Comparison of ENCODE assay signal across 8 cellular contexts in the genomic region with DNA sequence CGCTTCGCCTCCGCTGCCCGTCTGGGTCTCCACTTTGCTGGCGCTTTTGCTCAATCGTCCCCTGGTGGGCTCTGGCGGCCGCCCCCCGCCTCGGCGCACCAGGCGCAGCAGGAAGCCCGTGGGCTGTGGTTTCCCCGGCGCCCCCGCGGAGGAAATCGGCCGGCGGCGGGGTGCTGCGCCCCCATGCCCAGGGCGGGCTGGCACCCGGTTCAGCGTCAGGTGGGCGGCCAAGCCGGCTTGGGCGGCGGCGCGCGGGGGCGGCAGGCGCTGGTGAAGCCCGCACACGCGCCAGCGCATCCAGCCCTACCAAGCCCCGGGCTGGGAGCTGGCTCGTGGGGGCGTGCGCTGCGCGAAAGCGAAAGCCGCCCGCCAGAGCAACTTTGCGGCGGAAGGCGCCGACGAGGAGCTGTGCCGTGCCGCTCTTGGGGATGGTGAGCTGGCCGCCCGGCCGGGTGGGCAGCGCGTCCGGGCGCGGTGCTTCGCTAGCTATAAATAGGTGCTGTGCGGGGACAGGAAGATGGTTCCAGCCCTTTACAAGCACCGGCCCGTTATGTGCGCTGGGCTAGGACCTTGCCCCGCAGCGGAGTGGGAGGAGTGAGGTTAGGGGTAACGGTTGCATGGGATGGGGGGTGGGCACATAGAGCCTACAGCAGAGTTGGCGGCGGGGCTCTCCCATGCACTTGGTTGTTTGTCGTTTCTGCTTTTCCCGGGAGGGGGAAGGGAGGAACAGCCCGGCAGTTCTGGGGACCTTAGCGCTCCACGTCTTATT. TPM values are rescaled to one million over a fixed set of nuclear protein-coding genes. Genes with fewer than 3 reads are reported as not detected.
A peak's percentile ranks its signal among the peaks of the same experiment; 100 is the strongest.
DNase-seq lines count a peak whose midpoint lies in the region; ATAC-seq and TF ChIP-seq lines count a peak whose summit lies in the region.

No MANE protein-coding gene starts in this region.

- H3K27ac Mint-ChIP-seq in dendritic cell treated with granulocyte-macrophage colony-stimulating factor and Interleukin-4, amounts not matched to agents 40 ng/mL and 50 ng/mL, for 4 days: peak overlapping the region; percentile 64

- peaks cover 42% of the 10 kb centered on the region for H3K36me3 Mint-ChIP-seq in dendritic cell treated with granulocyte-macrophage colony-stimulating factor and Interleukin-4, amounts not matched to agents 40 ng/mL and 50 ng/mL, for 4 days (ENCODE audit: low read depth)

- H3K36me3 ChIP-seq in BE2C (no peaks in the 10 kb centered on the region), mesenchymal stem cell (ENCODE audit: control insufficient read depth in 1 of 2, insufficient read depth in 2 of 2, low read depth in 1 of 2, low read length in 2 of 2) (peaks cover 11 to 24% of the 10 kb centered on the region in 2 experiments)

- 2% methylated on average over 68 of the region's 77 CpGs for WGBS in mesenchymal stem cell

- no peaks in the 10 kb centered on the region for H3K9me3 ChIP-seq in BE2C
- no peaks in the 10 kb centered on the region for H3K9me3 ChIP-seq in mesenchymal stem cell (ENCODE audit: control insufficient read depth, low read length)

- H3K79me1 ChIP-seq in mesenchymal stem cell (replicated peaks; ENCODE audit: low read length, poor library complexity, severe bottlenecking): peaks cover 28% of the 10 kb centered on the region

- no peak overlapping the region for H3K27ac ChIP-seq in mesenchymal stem cell (ENCODE audit: low read length, poor library complexity, severe bottlenecking)

- H2AFZ ChIP-seq in mesenchymal stem cell (ENCODE audit: low read depth, low read length): no peak overlapping the region

- peak overlapping the region in 1 of 2 experiments; percentile 96 for H3K14ac ChIP-seq in mesenchymal stem cell (ENCODE audit: low read length in 2 of 2)

- DNase-seq in BE2C (peak; percentile 66), KG1 (lab: John Stamatoyannopoulos, UW) (peak; percentile 71), mesenchymal stem cell (peak; percentile 76)
- DNase-seq in activated CD4-positive, alpha-beta T cell treated with anti-CD3 and anti-CD28 coated beads for 48 hours: peak; percentile 75
- peak; percentile 57 for DNase-seq in stimulated activated CD8-positive, alpha-beta memory T cell treated with anti-CD3 and anti-CD28 coated beads, Interleukin-4, amount 100 ng/mL, for 24 hours (ENCODE audit: low read depth)

- H2BK5ac ChIP-seq in mesenchymal stem cell (ENCODE audit: low read depth, low read length, poor library complexity, severe bottlenecking): no peak overlapping the region

- H3K9me3 Mint-ChIP-seq in dendritic cell treated with granulocyte-macrophage colony-stimulating factor and Interleukin-4, amounts not matched to agents 40 ng/mL and 50 ng/mL, for 4 days: no peaks in the 10 kb centered on the region

- no peaks in the 10 kb centered on the region for H3K27me3 Mint-ChIP-seq in dendritic cell treated with granulocyte-macrophage colony-stimulating factor and Interleukin-4, amounts not matched to agents 40 ng/mL and 50 ng/mL, for 4 days

- peak overlapping the region in 1 of 2 experiments; percentile 86 for H3K23ac ChIP-seq in mesenchymal stem cell (ENCODE audit: low read length in 2 of 2)

- peak overlapping the region; percentile 6 to 85 for H2BK12ac ChIP-seq in mesenchymal stem cell (ENCODE audit: low read length in 2 of 2)

- H3K4me3 Mint-ChIP-seq in dendritic cell treated with granulocyte-macrophage colony-stimulating factor and Interleukin-4, amounts not matched to agents 40 ng/mL and 50 ng/mL, for 4 days: peak overlapping the region; percentile 87

- peak overlapping the region; percentile 29 for H2BK120ac ChIP-seq in mesenchymal stem cell (ENCODE audit: low read depth, low read length)

- H3K4me1 ChIP-seq in BE2C: peaks cover 9% of the 10 kb centered on the region
- H3K4me1 ChIP-seq in mesenchymal stem cell (ENCODE audit: control insufficient read depth, insufficient read depth, low read depth, low read length): peaks cover 38% of the 10 kb centered on the region

- peak overlapping the region; percentile 62 for H4K91ac ChIP-seq in mesenchymal stem cell (ENCODE audit: low read length)

- intact Hi-C loops in dendritic cell treated with granulocyte-macrophage colony-stimulating factor and Interleukin-4, amounts not matched to agents 40 ng/mL and 50 ng/mL, for 4 days (cut with micrococcal nuclease): no loop called here

- H3K4me2 ChIP-seq in mesenchymal stem cell (ENCODE audit: low read length, poor library complexity, severe bottlenecking): peak overlapping the region; percentile 98

- TF ChIP-seq CTCF in BE2C (IDR thresholded peaks at IDR 0.05; ENCODE audit: low read depth, low read length): no peak

- H3K18ac ChIP-seq in mesenchymal stem cell (ENCODE audit: low read depth in 1 of 2, low read length in 2 of 2): peak overlapping the region; percentile 89 to 99

- H4K8ac ChIP-seq in mesenchymal stem cell (ENCODE audit: low read length): peak overlapping the region; percentile 69

- H3K27me3 ChIP-seq in BE2C (no peaks in the 10 kb centered on the region), mesenchymal stem cell (ENCODE audit: control insufficient read depth in 1 of 2, insufficient read depth in 1 of 2, low read length in 2 of 2) (no peaks in the 10 kb centered on the region)

- H2AK5ac ChIP-seq in mesenchymal stem cell (ENCODE audit: low read length, severe bottlenecking): no peak overlapping the region

- H3K4me3 ChIP-seq in BE2C (ENCODE audit: low read depth, low read length) (peak overlapping the region; percentile 60), mesenchymal stem cell (ENCODE audit: insufficient read depth in 1 of 2, low read depth in 1 of 2, low read length in 2 of 2) (peak overlapping the region; percentile 71 to 96)

- ATAC-seq in GM19397 (IDR thresholded peaks at IDR 0.05; ENCODE audit: unreplicated experiment): peak; percentile 36
- no peak for ATAC-seq in HG03565 (IDR thresholded peaks at IDR 0.05; ENCODE audit: unreplicated experiment)

- H3K4ac ChIP-seq in mesenchymal stem cell (ENCODE audit: low read depth in 1 of 2, low read length in 2 of 2): peak overlapping the region; percentile 83 to 98

- H2BK15ac ChIP-seq in mesenchymal stem cell (ENCODE audit: low read depth, poor library complexity, severe bottlenecking): peak overlapping the region; percentile 12

- peak overlapping the region; percentile 87 for H3K9ac ChIP-seq in mesenchymal stem cell (ENCODE audit: low read length)

- peaks cover 75% of the 10 kb centered on the region for H3K4me1 Mint-ChIP-seq in dendritic cell treated with granulocyte-macrophage colony-stimulating factor and Interleukin-4, amounts not matched to agents 40 ng/mL and 50 ng/mL, for 4 days (ENCODE audit: low read depth)

RNA-seq across cellular contexts. Expression of gene SUSD2, which starts 25.0 kb away (rescaled TPM):
- 1.6 TPM for polyA plus RNA-seq in BE2C (2012; ENCODE audit: insufficient read depth, insufficient read length, low read depth)
- 19.4 TPM for polyA plus RNA-seq in mesenchymal stem cell (2013, experiment 1 of 2)
- 19.1 TPM for polyA plus RNA-seq in mesenchymal stem cell (2013, experiment 2 of 2)
